In genomic region chr7:30179016-30179436, GRCh38 we compare ENCODE assay signal across 9 cellular contexts. TPM values are rescaled to one million over a fixed set of nuclear protein-coding genes. Genes with fewer than 3 reads are reported as not detected.
A peak's percentile ranks its signal among the peaks of the same experiment; 100 is the strongest.
DNase-seq lines count a peak whose midpoint lies in the region; ATAC-seq and TF ChIP-seq lines count a peak whose summit lies in the region.
"Had no signal": no experiment of that assay in that cellular context is flagged by ENCODE, and none has a peak within 500 bp of the region (broad histone marks: within the 10 kb centered on the region; RNA-seq: fewer than 3 reads in every experiment).

No MANE protein-coding gene starts in this region.

- H3K4me3 ChIP-seq in SU-DHL-6 (ENCODE audit: insufficient read depth, low read length, poor library complexity, severe bottlenecking), result peak overlapping the region; percentile 7
- H3K4me3 ChIP-seq in stomach smooth muscle (ENCODE audit: low read length in 2 of 2), result peak overlapping the region in 1 of 2 donors; percentile 23
- H3K4me3 ChIP-seq in neural progenitor cell, result no peak overlapping the region
- H3K4me3 ChIP-seq in PC-3 (ENCODE audit: low read length), result no peak overlapping the region

- H3K9me3 Mint-ChIP-seq in activated CD4-positive, alpha-beta T cell treated with anti-CD3 and anti-CD28 coated beads, Interleukin-2, amount 10 ng/mL, durations not matched to agents 7 days and 5 days, result no peaks in the 10 kb centered on the region
- no peaks in the 10 kb centered on the region for H3K9me3 Mint-ChIP-seq in activated CD4-positive, alpha-beta T cell treated with anti-CD3 and anti-CD28 coated beads, Interleukin-2, amount 10 ng/mL, durations not matched to agents 24 days and 14 days
- peaks cover 1% of the 10 kb centered on the region for H3K9me3 Mint-ChIP-seq in neural progenitor cell
- H3K9me3 Mint-ChIP-seq: T-helper 2 cell treated with Interferon-gamma antibody and Interleukin-4, amounts not matched to agents 5 μg/mL and 100 μg/mL, for 36 hours had no signal

- H3K4me3 Mint-ChIP-seq in activated CD4-positive, alpha-beta T cell treated with anti-CD3 and anti-CD28 coated beads, Interleukin-2, amount 10 ng/mL, durations not matched to agents 7 days and 5 days, result no peak overlapping the region
- no peak overlapping the region for H3K4me3 Mint-ChIP-seq in activated CD4-positive, alpha-beta T cell treated with anti-CD3 and anti-CD28 coated beads, Interleukin-2, amount 10 ng/mL, durations not matched to agents 24 days and 14 days
- no peak overlapping the region for H3K4me3 Mint-ChIP-seq in neural progenitor cell
- H3K4me3 Mint-ChIP-seq: T-helper 2 cell treated with Interferon-gamma antibody and Interleukin-4, amounts not matched to agents 5 μg/mL and 100 μg/mL, for 36 hours had no signal

- H3K27me3 ChIP-seq in SU-DHL-6 (ENCODE audit: low read length) (no peaks in the 10 kb centered on the region), stomach smooth muscle (ENCODE audit: control insufficient read depth in 1 of 2, insufficient read depth in 2 of 2, low read length in 2 of 2) (no peaks in the 10 kb centered on the region), neural progenitor cell (no peaks in the 10 kb centered on the region), PC-3 (ENCODE audit: low read length) (no peaks in the 10 kb centered on the region)

- H3K79me2 ChIP-seq in SU-DHL-6 (ENCODE audit: insufficient read depth, low read length), result no peaks in the 10 kb centered on the region
- H3K79me2 ChIP-seq in neural progenitor cell (ENCODE audit: low read depth), result no peaks in the 10 kb centered on the region
- H3K79me2 ChIP-seq in PC-3 (ENCODE audit: low read length), result no peaks in the 10 kb centered on the region

- H2AFZ ChIP-seq in SU-DHL-6 (ENCODE audit: low read depth, low read length, severe bottlenecking) (peak overlapping the region; percentile 65), neural progenitor cell (replicated peaks) (no peak overlapping the region), PC-3 (ENCODE audit: low read length) (no peak overlapping the region)

- CTCF ChIA-PET in activated CD4-positive, alpha-beta T cell treated with anti-CD3 and anti-CD28 coated beads, Interleukin-2, amount 10 ng/mL, durations not matched to agents 7 days and 5 days (lab: Charles Lee), result interaction anchor here (1.1 kb wide), 1 partner anchor 9 kb away, joined by 6 read pairs; no protein-coding TSS in a partner anchor
- CTCF ChIA-PET in PC-3 (lab: Charles Lee), result no interaction called here

- H3K4me1 ChIP-seq in stomach smooth muscle (ENCODE audit: control insufficient read depth, insufficient read depth, low read length) (peaks cover 53% of the 10 kb centered on the region), neural progenitor cell (no peaks in the 10 kb centered on the region), PC-3 (ENCODE audit: insufficient read depth, low read length) (peaks cover 8% of the 10 kb centered on the region; the same call in 1 of the 2 replicates)

- no peaks in the 10 kb centered on the region for H3K27me3 Mint-ChIP-seq in activated CD4-positive, alpha-beta T cell treated with anti-CD3 and anti-CD28 coated beads, Interleukin-2, amount 10 ng/mL, durations not matched to agents 7 days and 5 days
- no peaks in the 10 kb centered on the region for H3K27me3 Mint-ChIP-seq in activated CD4-positive, alpha-beta T cell treated with anti-CD3 and anti-CD28 coated beads, Interleukin-2, amount 10 ng/mL, durations not matched to agents 24 days and 14 days
- peaks cover 2% of the 10 kb centered on the region for H3K27me3 Mint-ChIP-seq in neural progenitor cell (ENCODE audit: insufficient read depth, low read depth)

- DNase-seq in activated CD4-positive, alpha-beta T cell treated with anti-CD3 and anti-CD28 coated beads, Interleukin-2, amount 10 ng/mL, durations not matched to agents 7 days and 5 days, result no peak
- DNase-seq in activated CD4-positive, alpha-beta T cell treated with anti-CD3 and anti-CD28 coated beads, Interleukin-2, amount 10 ng/mL, durations not matched to agents 24 days and 14 days, result no peak
- DNase-seq in neural progenitor cell (ENCODE audit: low spot score), result no peak
- no peak for DNase-seq in PC-3
- DNase-seq in NCI-H748 (lab: John Stamatoyannopoulos, UW; ENCODE audit: unreplicated experiment), result no peak

- POLR2A ChIA-PET in activated CD4-positive, alpha-beta T cell treated with anti-CD3 and anti-CD28 coated beads, Interleukin-2, amount 10 ng/mL, durations not matched to agents 7 days and 5 days (lab: Charles Lee), result no interaction called here
- POLR2A ChIA-PET in PC-3 (lab: Charles Lee; ENCODE audit: unreplicated experiment), result no interaction called here

- H3F3A ChIP-seq in SU-DHL-6 (ENCODE audit: insufficient read depth), result no peaks in the 10 kb centered on the region
- H3F3A ChIP-seq in neural progenitor cell (ENCODE audit: low read depth), result no peaks in the 10 kb centered on the region
- no peaks in the 10 kb centered on the region for H3F3A ChIP-seq in PC-3 (ENCODE audit: low read length, unreplicated experiment)

- H3K4me1 Mint-ChIP-seq in activated CD4-positive, alpha-beta T cell treated with anti-CD3 and anti-CD28 coated beads, Interleukin-2, amount 10 ng/mL, durations not matched to agents 7 days and 5 days, result peaks cover 9% of the 10 kb centered on the region
- peaks cover 7% of the 10 kb centered on the region for H3K4me1 Mint-ChIP-seq in activated CD4-positive, alpha-beta T cell treated with anti-CD3 and anti-CD28 coated beads, Interleukin-2, amount 10 ng/mL, durations not matched to agents 24 days and 14 days
- H3K4me1 Mint-ChIP-seq in neural progenitor cell, result peaks cover 8% of the 10 kb centered on the region

- H3K27ac ChIP-seq in SU-DHL-6 (ENCODE audit: low read depth, low read length) (no peak overlapping the region), stomach smooth muscle (ENCODE audit: low read length) (peak overlapping the region; percentile 32), neural progenitor cell (no peak overlapping the region), PC-3 (ENCODE audit: low read length) (no peak overlapping the region)

- H3K27ac Mint-ChIP-seq in activated CD4-positive, alpha-beta T cell treated with anti-CD3 and anti-CD28 coated beads, Interleukin-2, amount 10 ng/mL, durations not matched to agents 7 days and 5 days, result peak overlapping the region; percentile 75
- H3K27ac Mint-ChIP-seq in activated CD4-positive, alpha-beta T cell treated with anti-CD3 and anti-CD28 coated beads, Interleukin-2, amount 10 ng/mL, durations not matched to agents 24 days and 14 days, result no peak overlapping the region
- no peak overlapping the region for H3K27ac Mint-ChIP-seq in neural progenitor cell
- H3K27ac Mint-ChIP-seq: T-helper 2 cell treated with Interferon-gamma antibody and Interleukin-4, amounts not matched to agents 5 μg/mL and 100 μg/mL, for 36 hours had no signal

- no peaks in the 10 kb centered on the region for H4K20me1 ChIP-seq in SU-DHL-6 (ENCODE audit: low read depth, low read length)
- H4K20me1 ChIP-seq in neural progenitor cell (ENCODE audit: low read depth), result no peaks in the 10 kb centered on the region
- no peaks in the 10 kb centered on the region for H4K20me1 ChIP-seq in PC-3 (ENCODE audit: low read length)

- H3K9ac ChIP-seq in SU-DHL-6 (ENCODE audit: low read length) (peak overlapping the region; percentile 7), stomach smooth muscle (ENCODE audit: low read length in 2 of 2) (no peak overlapping the region), neural progenitor cell (no peak overlapping the region), PC-3 (ENCODE audit: low read length) (no peak overlapping the region)

- intact Hi-C loops in activated CD4-positive, alpha-beta T cell treated with anti-CD3 and anti-CD28 coated beads, Interleukin-2, amount 10 ng/mL, durations not matched to agents 24 days and 14 days (cut with micrococcal nuclease), result no loop called here
- intact Hi-C loops in PC-3 (cut with micrococcal nuclease), result no loop called here

- BruUV-seq in PC-3 (replicated peaks; lab: Mats Ljungman, UMichigan), result no TSS peak

- TF ChIP-seq CTCF in SU-DHL-6 (IDR thresholded peaks at IDR 0.05; ENCODE audit: insufficient read depth, low read length, poor library complexity, severe bottlenecking), result no peak
- no peak for TF ChIP-seq CTCF in neural progenitor cell (IDR thresholded peaks at IDR 0.05)
- TF ChIP-seq CTCF in PC-3 (conservative IDR thresholded peaks at IDR 0.05; ENCODE audit: low read depth, low read length), result no peak

- no peaks in the 10 kb centered on the region for H3K9me3 ChIP-seq in SU-DHL-6 (ENCODE audit: insufficient read depth, low read length)
- no peaks in the 10 kb centered on the region for H3K9me3 ChIP-seq in stomach smooth muscle (ENCODE audit: control insufficient read depth in 2 of 2, low read length in 2 of 2)
- H3K9me3 ChIP-seq in neural progenitor cell (ENCODE audit: low read depth), result no peaks in the 10 kb centered on the region
- no peaks in the 10 kb centered on the region for H3K9me3 ChIP-seq in PC-3 (ENCODE audit: low read length)

- H3K4me2 ChIP-seq in SU-DHL-6 (ENCODE audit: low read depth, low read length, poor library complexity, severe bottlenecking) (peak overlapping the region; percentile 46), neural progenitor cell (no peak overlapping the region), PC-3 (ENCODE audit: low read length) (no peak overlapping the region)

- H3K36me3 Mint-ChIP-seq in activated CD4-positive, alpha-beta T cell treated with anti-CD3 and anti-CD28 coated beads, Interleukin-2, amount 10 ng/mL, durations not matched to agents 7 days and 5 days (ENCODE audit: low read depth), result no peaks in the 10 kb centered on the region
- no peaks in the 10 kb centered on the region for H3K36me3 Mint-ChIP-seq in activated CD4-positive, alpha-beta T cell treated with anti-CD3 and anti-CD28 coated beads, Interleukin-2, amount 10 ng/mL, durations not matched to agents 24 days and 14 days (ENCODE audit: low read depth)
- no peaks in the 10 kb centered on the region for H3K36me3 Mint-ChIP-seq in neural progenitor cell

- H3K9me2 ChIP-seq in SU-DHL-6 (replicated peaks; ENCODE audit: insufficient read depth, low read length), result no peaks in the 10 kb centered on the region
- H3K9me2 ChIP-seq in PC-3 (replicated peaks; ENCODE audit: low read length), result no peaks in the 10 kb centered on the region

- peak; percentile 92 for ATAC-seq in HG02973 (IDR thresholded peaks at IDR 0.05; ENCODE audit: unreplicated experiment)
- no peak for ATAC-seq in PC-3

- H3K36me3 ChIP-seq in SU-DHL-6 (ENCODE audit: low read length) (no peaks in the 10 kb centered on the region), stomach smooth muscle (ENCODE audit: control insufficient read depth in 2 of 2, insufficient read depth in 2 of 2, low read length in 2 of 2) (no peaks in the 10 kb centered on the region), neural progenitor cell (no peaks in the 10 kb centered on the region), PC-3 (ENCODE audit: low read depth, low read length) (no peaks in the 10 kb centered on the region)

RNA-seq across cellular contexts. Expression of gene MTURN, which starts 44.2 kb away (rescaled TPM):
- total RNA-seq in activated CD4-positive, alpha-beta T cell treated with anti-CD3 and anti-CD28 coated beads, Interleukin-2, amount 10 ng/mL, durations not matched to agents 7 days and 5 days, result 1 to 10 TPM; 3.7 to 4.1 TPM
- total RNA-seq in activated CD4-positive, alpha-beta T cell treated with anti-CD3 and anti-CD28 coated beads, Interleukin-2, amount 10 ng/mL, durations not matched to agents 24 days and 14 days, result 3.8 and 4.2 TPM in 2 replicates
- total RNA-seq in neural progenitor cell (ENCODE audit: low replicate concordance), result 12.6 and 18.0 TPM in 2 replicates
- total RNA-seq in PC-3 (2014; rRNA removed), result 5.4 and 6.3 TPM in 2 replicates
